1 cellular context compared by ENCODE assay signal in genomic region chr17:57911834-57912673, GRCh38.
TF ChIP-seq lines count a peak whose summit lies in the region.

No MANE protein-coding gene starts in this region.

TF ChIP-seq in HepG2, 621 proteins besides CTCF, POLR2A, EP300 and RAD21 (continued from another document and continues in another):
- TF ChIP-seq, protein P1, sequence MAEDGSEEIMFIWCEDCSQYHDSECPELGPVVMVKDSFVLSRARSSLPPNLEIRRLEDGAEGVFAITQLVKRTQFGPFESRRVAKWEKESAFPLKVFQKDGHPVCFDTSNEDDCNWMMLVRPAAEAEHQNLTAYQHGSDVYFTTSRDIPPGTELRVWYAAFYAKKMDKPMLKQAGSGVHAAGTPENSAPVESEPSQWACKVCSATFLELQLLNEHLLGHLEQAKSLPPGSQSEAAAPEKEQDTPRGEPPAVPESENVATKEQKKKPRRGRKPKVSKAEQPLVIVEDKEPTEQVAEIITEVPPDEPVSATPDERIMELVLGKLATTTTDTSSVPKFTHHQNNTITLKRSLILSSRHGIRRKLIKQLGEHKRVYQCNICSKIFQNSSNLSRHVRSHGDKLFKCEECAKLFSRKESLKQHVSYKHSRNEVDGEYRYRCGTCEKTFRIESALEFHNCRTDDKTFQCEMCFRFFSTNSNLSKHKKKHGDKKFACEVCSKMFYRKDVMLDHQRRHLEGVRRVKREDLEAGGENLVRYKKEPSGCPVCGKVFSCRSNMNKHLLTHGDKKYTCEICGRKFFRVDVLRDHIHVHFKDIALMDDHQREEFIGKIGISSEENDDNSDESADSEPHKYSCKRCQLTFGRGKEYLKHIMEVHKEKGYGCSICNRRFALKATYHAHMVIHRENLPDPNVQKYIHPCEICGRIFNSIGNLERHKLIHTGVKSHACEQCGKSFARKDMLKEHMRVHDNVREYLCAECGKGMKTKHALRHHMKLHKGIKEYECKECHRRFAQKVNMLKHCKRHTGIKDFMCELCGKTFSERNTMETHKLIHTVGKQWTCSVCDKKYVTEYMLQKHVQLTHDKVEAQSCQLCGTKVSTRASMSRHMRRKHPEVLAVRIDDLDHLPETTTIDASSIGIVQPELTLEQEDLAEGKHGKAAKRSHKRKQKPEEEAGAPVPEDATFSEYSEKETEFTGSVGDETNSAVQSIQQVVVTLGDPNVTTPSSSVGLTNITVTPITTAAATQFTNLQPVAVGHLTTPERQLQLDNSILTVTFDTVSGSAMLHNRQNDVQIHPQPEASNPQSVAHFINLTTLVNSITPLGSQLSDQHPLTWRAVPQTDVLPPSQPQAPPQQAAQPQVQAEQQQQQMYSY (CRISPR knock-in tag; IDR thresholded peaks at IDR 0.05), result no peak
- TF ChIP-seq RXRA (CRISPR knock-in tag; IDR thresholded peaks at IDR 0.05), result peak; percentile 69; the same call in 1 of the 2 replicates
- TF ChIP-seq SMAD9 (CRISPR knock-in tag; IDR thresholded peaks at IDR 0.05), result no peak
- TF ChIP-seq, protein P2, sequence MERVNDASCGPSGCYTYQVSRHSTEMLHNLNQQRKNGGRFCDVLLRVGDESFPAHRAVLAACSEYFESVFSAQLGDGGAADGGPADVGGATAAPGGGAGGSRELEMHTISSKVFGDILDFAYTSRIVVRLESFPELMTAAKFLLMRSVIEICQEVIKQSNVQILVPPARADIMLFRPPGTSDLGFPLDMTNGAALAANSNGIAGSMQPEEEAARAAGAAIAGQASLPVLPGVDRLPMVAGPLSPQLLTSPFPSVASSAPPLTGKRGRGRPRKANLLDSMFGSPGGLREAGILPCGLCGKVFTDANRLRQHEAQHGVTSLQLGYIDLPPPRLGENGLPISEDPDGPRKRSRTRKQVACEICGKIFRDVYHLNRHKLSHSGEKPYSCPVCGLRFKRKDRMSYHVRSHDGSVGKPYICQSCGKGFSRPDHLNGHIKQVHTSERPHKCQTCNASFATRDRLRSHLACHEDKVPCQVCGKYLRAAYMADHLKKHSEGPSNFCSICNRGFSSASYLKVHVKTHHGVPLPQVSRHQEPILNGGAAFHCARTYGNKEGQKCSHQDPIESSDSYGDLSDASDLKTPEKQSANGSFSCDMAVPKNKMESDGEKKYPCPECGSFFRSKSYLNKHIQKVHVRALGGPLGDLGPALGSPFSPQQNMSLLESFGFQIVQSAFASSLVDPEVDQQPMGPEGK (CRISPR knock-in tag; IDR thresholded peaks at IDR 0.05), result peak; percentile 64
- TF ChIP-seq SP1 (IDR thresholded peaks at IDR 0.05), result no peak
- no peak for TF ChIP-seq SP1 (CRISPR knock-in tag; IDR thresholded peaks at IDR 0.05)
- no peak for TF ChIP-seq ZNF12 (CRISPR knock-in tag; IDR thresholded peaks at IDR 0.05)
- no peak for TF ChIP-seq ARNT2 (CRISPR knock-in tag; IDR thresholded peaks at IDR 0.05; ENCODE audit: low read depth)
- TF ChIP-seq ZNF180 (CRISPR knock-in tag; IDR thresholded peaks at IDR 0.05; ENCODE audit: borderline replicate concordance, low read depth), result no peak
- no peak for TF ChIP-seq ZFAT (CRISPR knock-in tag; conservative IDR thresholded peaks at IDR 0.05)
- TF ChIP-seq, protein P3, sequence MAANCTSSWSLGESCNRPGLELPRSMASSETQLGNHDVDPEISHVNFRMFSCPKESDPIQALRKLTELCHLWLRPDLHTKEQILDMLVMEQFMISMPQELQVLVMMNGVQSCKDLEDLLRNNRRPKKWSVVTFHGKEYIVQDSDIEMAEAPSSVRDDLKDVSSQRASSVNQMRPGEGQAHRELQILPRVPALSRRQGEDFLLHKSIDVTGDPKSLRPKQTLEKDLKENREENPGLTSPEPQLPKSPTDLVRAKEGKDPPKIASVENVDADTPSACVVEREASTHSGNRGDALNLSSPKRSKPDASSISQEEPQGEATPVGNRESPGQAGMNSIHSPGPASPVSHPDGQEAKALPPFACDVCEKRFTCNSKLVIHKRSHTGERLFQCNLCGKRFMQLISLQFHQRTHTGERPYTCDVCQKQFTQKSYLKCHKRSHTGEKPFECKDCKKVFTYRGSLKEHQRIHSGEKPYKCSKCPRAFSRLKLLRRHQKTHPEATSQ (CRISPR knock-in tag; IDR thresholded peaks at IDR 0.05; ENCODE audit: borderline replicate concordance), result no peak
- no peak for TF ChIP-seq KDM2A (CRISPR knock-in tag; IDR thresholded peaks at IDR 0.05; ENCODE audit: borderline replicate concordance, low read depth)
- no peak for TF ChIP-seq ZSCAN21 (CRISPR knock-in tag; IDR thresholded peaks at IDR 0.05; ENCODE audit: borderline replicate concordance)
- TF ChIP-seq ATAD3A (CRISPR knock-in tag; IDR thresholded peaks at IDR 0.05), result no peak
- no peak for TF ChIP-seq ZNF224 (CRISPR knock-in tag; IDR thresholded peaks at IDR 0.05)
- no peak for TF ChIP-seq ZNF709 (CRISPR knock-in tag; IDR thresholded peaks at IDR 0.05)
- no peak for TF ChIP-seq ZC3H4 (CRISPR knock-in tag; IDR thresholded peaks at IDR 0.05; ENCODE audit: borderline replicate concordance)
- TF ChIP-seq PAX8 (CRISPR knock-in tag; IDR thresholded peaks at IDR 0.05; ENCODE audit: borderline replicate concordance), result no peak
- no peak for TF ChIP-seq ZNF230 (CRISPR knock-in tag; IDR thresholded peaks at IDR 0.05)
- TF ChIP-seq PITX1 (CRISPR knock-in tag; IDR thresholded peaks at IDR 0.05), result 0 out of 2 replicates have a peak, but pooled peaks have one; percentile 18
- no peak for TF ChIP-seq TAF15 (IDR thresholded peaks at IDR 0.05; ENCODE audit: low read depth, low read length, poor library complexity, severe bottlenecking)
- TF ChIP-seq, protein P4, sequence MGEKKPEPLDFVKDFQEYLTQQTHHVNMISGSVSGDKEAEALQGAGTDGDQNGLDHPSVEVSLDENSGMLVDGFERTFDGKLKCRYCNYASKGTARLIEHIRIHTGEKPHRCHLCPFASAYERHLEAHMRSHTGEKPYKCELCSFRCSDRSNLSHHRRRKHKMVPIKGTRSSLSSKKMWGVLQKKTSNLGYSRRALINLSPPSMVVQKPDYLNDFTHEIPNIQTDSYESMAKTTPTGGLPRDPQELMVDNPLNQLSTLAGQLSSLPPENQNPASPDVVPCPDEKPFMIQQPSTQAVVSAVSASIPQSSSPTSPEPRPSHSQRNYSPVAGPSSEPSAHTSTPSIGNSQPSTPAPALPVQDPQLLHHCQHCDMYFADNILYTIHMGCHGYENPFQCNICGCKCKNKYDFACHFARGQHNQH (CRISPR knock-in tag; IDR thresholded peaks at IDR 0.05), result peak; percentile 77; the same call in 1 of the 2 replicates
- TF ChIP-seq FOXP1 (IDR thresholded peaks at IDR 0.05), result no peak
- TF ChIP-seq FOXP1 (CRISPR knock-in tag; IDR thresholded peaks at IDR 0.05), result no peak
- TF ChIP-seq RARG (CRISPR knock-in tag; IDR thresholded peaks at IDR 0.05; ENCODE audit: low read depth), result no peak
- TF ChIP-seq ZNF17 (CRISPR knock-in tag; IDR thresholded peaks at IDR 0.05), result no peak
- 0 out of 2 replicates have a peak, but pooled peaks have one; percentile 39 for TF ChIP-seq SAP130 (CRISPR knock-in tag; IDR thresholded peaks at IDR 0.05; ENCODE audit: low read depth)
- TF ChIP-seq GMEB1 (CRISPR knock-in tag; IDR thresholded peaks at IDR 0.05; ENCODE audit: borderline replicate concordance), result no peak
- 0 out of 2 replicates have a peak, but pooled peaks have one; percentile 18 for TF ChIP-seq ZNF644 (CRISPR knock-in tag; IDR thresholded peaks at IDR 0.05; ENCODE audit: low read depth)
- TF ChIP-seq HMG20A (CRISPR knock-in tag; IDR thresholded peaks at IDR 0.05; ENCODE audit: borderline replicate concordance), result no peak
- no peak for TF ChIP-seq CCDC6 (CRISPR knock-in tag; IDR thresholded peaks at IDR 0.05)
- TF ChIP-seq, protein P5, sequence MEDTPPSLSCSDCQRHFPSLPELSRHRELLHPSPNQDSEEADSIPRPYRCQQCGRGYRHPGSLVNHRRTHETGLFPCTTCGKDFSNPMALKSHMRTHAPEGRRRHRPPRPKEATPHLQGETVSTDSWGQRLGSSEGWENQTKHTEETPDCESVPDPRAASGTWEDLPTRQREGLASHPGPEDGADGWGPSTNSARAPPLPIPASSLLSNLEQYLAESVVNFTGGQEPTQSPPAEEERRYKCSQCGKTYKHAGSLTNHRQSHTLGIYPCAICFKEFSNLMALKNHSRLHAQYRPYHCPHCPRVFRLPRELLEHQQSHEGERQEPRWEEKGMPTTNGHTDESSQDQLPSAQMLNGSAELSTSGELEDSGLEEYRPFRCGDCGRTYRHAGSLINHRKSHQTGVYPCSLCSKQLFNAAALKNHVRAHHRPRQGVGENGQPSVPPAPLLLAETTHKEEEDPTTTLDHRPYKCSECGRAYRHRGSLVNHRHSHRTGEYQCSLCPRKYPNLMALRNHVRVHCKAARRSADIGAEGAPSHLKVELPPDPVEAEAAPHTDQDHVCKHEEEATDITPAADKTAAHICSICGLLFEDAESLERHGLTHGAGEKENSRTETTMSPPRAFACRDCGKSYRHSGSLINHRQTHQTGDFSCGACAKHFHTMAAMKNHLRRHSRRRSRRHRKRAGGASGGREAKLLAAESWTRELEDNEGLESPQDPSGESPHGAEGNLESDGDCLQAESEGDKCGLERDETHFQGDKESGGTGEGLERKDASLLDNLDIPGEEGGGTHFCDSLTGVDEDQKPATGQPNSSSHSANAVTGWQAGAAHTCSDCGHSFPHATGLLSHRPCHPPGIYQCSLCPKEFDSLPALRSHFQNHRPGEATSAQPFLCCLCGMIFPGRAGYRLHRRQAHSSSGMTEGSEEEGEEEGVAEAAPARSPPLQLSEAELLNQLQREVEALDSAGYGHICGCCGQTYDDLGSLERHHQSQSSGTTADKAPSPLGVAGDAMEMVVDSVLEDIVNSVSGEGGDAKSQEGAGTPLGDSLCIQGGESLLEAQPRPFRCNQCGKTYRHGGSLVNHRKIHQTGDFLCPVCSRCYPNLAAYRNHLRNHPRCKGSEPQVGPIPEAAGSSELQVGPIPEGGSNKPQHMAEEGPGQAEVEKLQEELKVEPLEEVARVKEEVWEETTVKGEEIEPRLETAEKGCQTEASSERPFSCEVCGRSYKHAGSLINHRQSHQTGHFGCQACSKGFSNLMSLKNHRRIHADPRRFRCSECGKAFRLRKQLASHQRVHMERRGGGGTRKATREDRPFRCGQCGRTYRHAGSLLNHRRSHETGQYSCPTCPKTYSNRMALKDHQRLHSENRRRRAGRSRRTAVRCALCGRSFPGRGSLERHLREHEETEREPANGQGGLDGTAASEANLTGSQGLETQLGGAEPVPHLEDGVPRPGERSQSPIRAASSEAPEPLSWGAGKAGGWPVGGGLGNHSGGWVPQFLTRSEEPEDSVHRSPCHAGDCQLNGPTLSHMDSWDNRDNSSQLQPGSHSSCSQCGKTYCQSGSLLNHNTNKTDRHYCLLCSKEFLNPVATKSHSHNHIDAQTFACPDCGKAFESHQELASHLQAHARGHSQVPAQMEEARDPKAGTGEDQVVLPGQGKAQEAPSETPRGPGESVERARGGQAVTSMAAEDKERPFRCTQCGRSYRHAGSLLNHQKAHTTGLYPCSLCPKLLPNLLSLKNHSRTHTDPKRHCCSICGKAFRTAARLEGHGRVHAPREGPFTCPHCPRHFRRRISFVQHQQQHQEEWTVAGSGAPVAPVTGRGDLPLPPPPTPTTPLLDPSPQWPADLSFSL (CRISPR knock-in tag; IDR thresholded peaks at IDR 0.05), result peak; percentile 82
- no peak for TF ChIP-seq ZNF780A (CRISPR knock-in tag; IDR thresholded peaks at IDR 0.05)
- no peak for TF ChIP-seq KLF6 (CRISPR knock-in tag; IDR thresholded peaks at IDR 0.05)
- TF ChIP-seq ZIK1 (CRISPR knock-in tag; IDR thresholded peaks at IDR 0.05; ENCODE audit: borderline replicate concordance, low read depth), result no peak
- TF ChIP-seq ZNF687 (CRISPR knock-in tag; IDR thresholded peaks at IDR 0.05), result peak; percentile 52
- peak; percentile 21 for TF ChIP-seq XRCC5 (optimal IDR thresholded peaks at IDR 0.05; ENCODE audit: low read length)
- TF ChIP-seq, protein P6, sequence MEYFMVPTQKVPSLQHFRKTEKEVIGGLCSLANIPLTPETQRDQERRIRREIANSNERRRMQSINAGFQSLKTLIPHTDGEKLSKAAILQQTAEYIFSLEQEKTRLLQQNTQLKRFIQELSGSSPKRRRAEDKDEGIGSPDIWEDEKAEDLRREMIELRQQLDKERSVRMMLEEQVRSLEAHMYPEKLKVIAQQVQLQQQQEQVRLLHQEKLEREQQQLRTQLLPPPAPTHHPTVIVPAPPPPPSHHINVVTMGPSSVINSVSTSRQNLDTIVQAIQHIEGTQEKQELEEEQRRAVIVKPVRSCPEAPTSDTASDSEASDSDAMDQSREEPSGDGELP (IDR thresholded peaks at IDR 0.05; ENCODE audit: borderline replicate concordance, low read depth), result no peak
- TF ChIP-seq ZNF883 (CRISPR knock-in tag; IDR thresholded peaks at IDR 0.05; ENCODE audit: not compliant biosample characterization), result no peak
